ENCODE assay signal across 13 cellular contexts in genomic region chr21:36769051-36769867, GRCh38.
A peak's percentile ranks its signal among the peaks of the same experiment; 100 is the strongest.
DNase-seq lines count a peak whose midpoint lies in the region; ATAC-seq and TF ChIP-seq lines count a peak whose summit lies in the region.
"Had no signal": no experiment of that assay in that cellular context is flagged by ENCODE, and none has a peak within 500 bp of the region (broad histone marks: within the 10 kb centered on the region; RNA-seq: fewer than 3 reads in every experiment).

No MANE protein-coding gene starts in this region.

- H3K27me3 ChIP-seq in right cardiac atrium (ENCODE audit: control insufficient read depth, insufficient read depth), result no peaks in the 10 kb centered on the region

- peak; percentile 68 for DNase-seq in NCI-H2029 (lab: John Stamatoyannopoulos, UW)
- peak; percentile 87 for DNase-seq in astrocyte of the cerebellum (ENCODE audit: low read depth)
- peak in 1 of 3 donors; percentile 62 for DNase-seq in right cardiac atrium
- no peak for DNase-seq in T-helper 9 cell
- DNase-seq in NCI-H146 treated with DMSO at 0.1 percent for 48 hours (lab: John Stamatoyannopoulos, UW; ENCODE audit: unreplicated experiment), result no peak
- DNase-seq in NCI-H2227 (lab: John Stamatoyannopoulos, UW; ENCODE audit: unreplicated experiment), result no peak
- DNase-seq: activated CD4-positive, CD25-positive, alpha-beta regulatory T cell; activated T-cell treated with anti-CD3 and anti-CD28 coated beads for 4 hours had no signal

- in situ Hi-C loops in astrocyte of the cerebellum (cut with HindIII; ENCODE audit: low sequenced_read_pairs), result loop anchor here (5.0 to 10.0 kb wide), 2 partner anchors 102 to 354 kb away; no protein-coding TSS in a partner anchor

- no peak for TF ChIP-seq CTCF in astrocyte of the cerebellum (IDR thresholded peaks at IDR 0.05; ENCODE audit: low read depth, low read length, missing control alignments)

- intact Hi-C loops in right cardiac atrium (cut with DNase I), result loop anchor here in 1 of 4 donors (10.0 kb wide), 1 partner anchor 146 kb away; no protein-coding TSS in a partner anchor

- peaks cover 5% of the 10 kb centered on the region for H3K4me1 ChIP-seq in right cardiac atrium (ENCODE audit: control insufficient read depth, insufficient read depth, low read length)
- H3K4me1 ChIP-seq: HAP-1 had no signal

- 40% methylated on average over 8 of the region's 8 CpGs for WGBS in right cardiac atrium

- H3K4me3 ChIP-seq in astrocyte of the cerebellum (ENCODE audit: low read depth, low read length) (no peak overlapping the region), right cardiac atrium (ENCODE audit: low read length) (no peak overlapping the region)
- H3K4me3 ChIP-seq: HAP-1 had no signal

- ATAC-seq in right cardiac atrium, result peak; percentile 72 to 77
- ATAC-seq: esophagus mucosa; stimulated activated memory B cell treated with anti-CD40 and anti-IgM and Interleukin-4, amounts not matched to agents 10 μg/mL and 1 μg/mL and 100 μg/mL, for 72 hours had no signal

- H3K27ac ChIP-seq in right cardiac atrium (ENCODE audit: low read length) (no peak overlapping the region), temporal lobe (ENCODE audit: low read depth, low read length) (peak overlapping the region; percentile 74)
- H3K27ac ChIP-seq: KMS-11 had no signal

- H3K9me3 ChIP-seq in right cardiac atrium (ENCODE audit: control insufficient read depth, low read length), result no peaks in the 10 kb centered on the region
- H3K9me3 ChIP-seq: HAP-1 had no signal

Comparison
In these comparisons a context has a peak if more than half of its experiments do, and no peak if none do; other contexts are left out.
1. DNase-seq: peak in NCI-H2029 (single experiment) and astrocyte of the cerebellum (single experiment); none in T-helper 9 cell (single experiment), NCI-H146 treated with DMSO at 0.1 percent for 48 hours (single experiment) and NCI-H2227 (single experiment).